ENCODE assay signal across 23 cellular contexts in genomic region chr7:5437987-5438386, GRCh38. TPM values are rescaled to one million over a fixed set of nuclear protein-coding genes. Genes with fewer than 3 reads are reported as not detected.
DNase-seq lines count a peak whose midpoint lies in the region; ATAC-seq, FAIRE-seq and TF ChIP-seq lines count a peak whose summit lies in the region.
"Had no signal": no experiment of that assay in that cellular context is flagged by ENCODE, and none has a peak within 500 bp of the region (broad histone marks: within the 10 kb centered on the region; RNA-seq: fewer than 3 reads in every experiment).

No MANE protein-coding gene starts in this region.

- no peaks in the 10 kb centered on the region for H3K27me3 ChIP-seq in HepG2 (ENCODE audit: control insufficient read depth in 1 of 2, insufficient read depth in 2 of 2, low read length in 2 of 2)
- H3K27me3 ChIP-seq in right lobe of liver = no peaks in the 10 kb centered on the region
- no peaks in the 10 kb centered on the region for H3K27me3 ChIP-seq in right cardiac atrium (ENCODE audit: control insufficient read depth, insufficient read depth)
- no peaks in the 10 kb centered on the region for H3K27me3 ChIP-seq in BE2C
- H3K27me3 ChIP-seq: MG63 had no signal

- H3K4me3 Mint-ChIP-seq in progenitor cell of endocrine pancreas (ENCODE audit: low read depth) = no peak overlapping the region

- BruUV-seq in HepG2 (replicated peaks; lab: Mats Ljungman, UMichigan) (no TSS peak), OCI-LY7 (replicated peaks; lab: Mats Ljungman, UMichigan) (no TSS peak)

- no peaks in the 10 kb centered on the region for H3K9me2 ChIP-seq in OCI-LY7 (ENCODE audit: insufficient read depth, low read length)

- peaks cover 3% of the 10 kb centered on the region for H3K9me3 Mint-ChIP-seq in progenitor cell of endocrine pancreas (ENCODE audit: low read depth)

- peaks cover 10% of the 10 kb centered on the region; the same call in 1 of the 2 replicates for H3K9me3 ChIP-seq in HepG2 (ENCODE audit: low read length)
- H3K9me3 ChIP-seq in right lobe of liver = no peaks in the 10 kb centered on the region
- no peaks in the 10 kb centered on the region for H3K9me3 ChIP-seq in right cardiac atrium (ENCODE audit: control insufficient read depth, low read length)
- no peaks in the 10 kb centered on the region; the same call in 1 of the 2 replicates for H3K9me3 ChIP-seq in BE2C
- H3K9me3 ChIP-seq in OCI-LY7 (ENCODE audit: low read length) = no peaks in the 10 kb centered on the region
- H3K9me3 ChIP-seq: MG63 had no signal

- intact Hi-C loops in HepG2 (cut with micrococcal nuclease; ENCODE audit: unreplicated experiment) = no loop called here
- intact Hi-C loops in right lobe of liver (cut with DNase I) = no loop called here
- intact Hi-C loops in right cardiac atrium (cut with DNase I) = no loop called here
- intact Hi-C loops in OCI-LY7 (cut with micrococcal nuclease; ENCODE audit: unreplicated experiment) = no loop called here

- TF ChIP-seq CTCF in HepG2 (CRISPR knock-in tag; IDR thresholded peaks at IDR 0.05) (no peak), right lobe of liver (IDR thresholded peaks at IDR 0.05) (no peak), progenitor cell of endocrine pancreas (IDR thresholded peaks at IDR 0.05; ENCODE audit: unreplicated experiment) (no peak), BE2C (IDR thresholded peaks at IDR 0.05; ENCODE audit: low read depth, low read length) (no peak), OCI-LY7 (conservative IDR thresholded peaks at IDR 0.05; ENCODE audit: low read length) (no peak)

- H3K4me2 ChIP-seq in HepG2 (ENCODE audit: low read depth, low read length) (peak overlapping the region; percentile 24; the same call in 1 of the 2 replicates), OCI-LY7 (ENCODE audit: low read length) (no peak overlapping the region)
- H3K4me2 ChIP-seq: A549 had no signal

- H3K9ac ChIP-seq in HepG2 (ENCODE audit: insufficient read depth, low read depth, low read length) = no peak overlapping the region

- TF ChIP-seq POLR2A in HepG2 (IDR thresholded peaks at IDR 0.05; ENCODE audit: insufficient read depth in 1 of 2, low read depth in 2 of 2, low read length in 2 of 2) (no peak), right lobe of liver (IDR thresholded peaks at IDR 0.05) (no peak)

- peaks cover 6% of the 10 kb centered on the region for H3K4me1 Mint-ChIP-seq in progenitor cell of endocrine pancreas (ENCODE audit: low read depth)

- TF ChIP-seq EP300 in HepG2 (IDR thresholded peaks at IDR 0.05; ENCODE audit: low read depth in 2 of 2, low read length in 2 of 2) (no peak), HepG2 (CRISPR knock-in tag; IDR thresholded peaks at IDR 0.05; ENCODE audit: borderline replicate concordance) (no peak)

- peak overlapping the region; percentile 56 for H3K27ac Mint-ChIP-seq in progenitor cell of endocrine pancreas

- H3K36me3 ChIP-seq in HepG2 (replicated peaks in 1 of 2; ENCODE audit: control insufficient read depth in 1 of 2, insufficient read depth in 2 of 2, low read length in 2 of 2) (no peaks in the 10 kb centered on the region; a peak in 1 of 5 replicates), right lobe of liver (no peaks in the 10 kb centered on the region), BE2C (no peaks in the 10 kb centered on the region), OCI-LY7 (ENCODE audit: insufficient read depth, low read length) (peaks cover 25% of the 10 kb centered on the region)

- H3K27me3 Mint-ChIP-seq in progenitor cell of endocrine pancreas = no peaks in the 10 kb centered on the region

- FAIRE-seq in HepG2 (lab: Jason Lieb, UNC) = no peak
- FAIRE-seq: A549, GM12878, GM18507 had no signal

- peaks cover 5% of the 10 kb centered on the region; the same call in 1 of the 2 replicates for H4K20me1 ChIP-seq in HepG2 (ENCODE audit: insufficient read depth, low read length)
- H4K20me1 ChIP-seq in OCI-LY7 (ENCODE audit: insufficient read depth, low read length) = no peaks in the 10 kb centered on the region

- WGBS in HepG2 (ENCODE audit: low lambda C conversion rate) = 78% methylated on average over 5 of the region's 5 CpGs
- 67% methylated on average over 1 of the region's 5 CpGs for WGBS in right lobe of liver (ENCODE audit: insufficient coverage, low coverage, low lambda C conversion rate, missing lambda C conversion rate)
- WGBS in right cardiac atrium = 76% methylated on average over 5 of the region's 5 CpGs

- peaks cover 22% of the 10 kb centered on the region for H3K36me3 Mint-ChIP-seq in progenitor cell of endocrine pancreas (ENCODE audit: insufficient read depth)

- in situ Hi-C loops in HepG2 (cut with HindIII; ENCODE audit: extremely low pct_ligation_motif_present, low pct_unique_long_range_greater_than_20kb) = no loop called here

- no peak for DNase-seq in HepG2 (ENCODE audit: low spot score)
- no peak for DNase-seq in right lobe of liver
- peak in 2 of 3 donors; percentile 61 to 64 for DNase-seq in right cardiac atrium
- DNase-seq in progenitor cell of endocrine pancreas (ENCODE audit: low spot score, unreplicated experiment) = no peak
- DNase-seq in GM19240 (ENCODE audit: insufficient read length, low spot score) = no peak
- DNase-seq in HT-29 (ENCODE audit: low spot score) = no peak
- DNase-seq in BE2C = no peak
- no peak for DNase-seq in OCI-LY7 (ENCODE audit: low spot score)
- DNase-seq: C1 segment of cervical spinal cord, DND-41, GDM1, H7, IMR-90, Karpas-422, MG63, NCI-H1092, NCI-H1694, NCI-H2227 treated with DMSO at 0.1 percent for 48 hours, NCI-H524, SHP77 had no signal

- no peak for TF ChIP-seq RAD21 in HepG2 (CRISPR knock-in tag; IDR thresholded peaks at IDR 0.05)

- H3K79me2 ChIP-seq in HepG2 (ENCODE audit: insufficient read depth, low read length) = peaks cover 2% of the 10 kb centered on the region
- no peaks in the 10 kb centered on the region for H3K79me2 ChIP-seq in OCI-LY7 (ENCODE audit: insufficient read depth, low read depth, low read length)

- no peak overlapping the region for H3K4me3 ChIP-seq in HepG2 (replicated peaks in 1 of 3; ENCODE audit: insufficient read depth in 1 of 3, low read depth in 2 of 3, low read length in 3 of 3)
- H3K4me3 ChIP-seq in right lobe of liver = no peak overlapping the region
- H3K4me3 ChIP-seq in right cardiac atrium (ENCODE audit: low read length) = no peak overlapping the region
- H3K4me3 ChIP-seq in BE2C (ENCODE audit: low read depth, low read length) = no peak overlapping the region
- no peak overlapping the region for H3K4me3 ChIP-seq in OCI-LY7 (ENCODE audit: low read depth, low read length, poor library complexity, severe bottlenecking)
- H3K4me3 ChIP-seq: A549, GM12878, MG63 had no signal

- CTCF ChIA-PET in HepG2 (lab: Yijun Ruan, JAX; ENCODE audit: low intra/inter-chr PET ratio, low total read pairs) (no interaction called here), OCI-LY7 (lab: Charles Lee; ENCODE audit: unreplicated experiment) (no interaction called here)

- H3K4me1 ChIP-seq in HepG2 (ENCODE audit: insufficient read depth, low read length) (peaks cover 54% of the 10 kb centered on the region), right lobe of liver (no peaks in the 10 kb centered on the region), right cardiac atrium (ENCODE audit: control insufficient read depth, insufficient read depth, low read length) (no peaks in the 10 kb centered on the region), BE2C (no peaks in the 10 kb centered on the region), OCI-LY7 (ENCODE audit: insufficient read depth, low read length, poor library complexity, severe bottlenecking) (peaks cover 35% of the 10 kb centered on the region)
- H3K4me1 ChIP-seq: A549 had no signal

- POLR2A ChIA-PET in HepG2 (lab: Yijun Ruan, JAX) (interaction anchor here (1.8 kb wide), 1 partner anchor 9 kb away, joined by 5 read pairs; no protein-coding TSS in a partner anchor), OCI-LY7 (lab: Charles Lee) (interaction anchor here (0.8 kb wide), 1 partner anchor 29 kb away, joined by 3 read pairs; no protein-coding TSS in a partner anchor)

- H2AFZ ChIP-seq in HepG2 (ENCODE audit: low read length) = no peak overlapping the region
- H2AFZ ChIP-seq in OCI-LY7 (ENCODE audit: low read length) = no peak overlapping the region

- H3K27ac ChIP-seq in HepG2 (ENCODE audit: extremely low read length, insufficient read depth, low read length) (no peak overlapping the region), right lobe of liver (no peak overlapping the region), right cardiac atrium (ENCODE audit: low read length) (peak overlapping the region; percentile 23), OCI-LY7 (ENCODE audit: low read depth, low read length, poor library complexity, severe bottlenecking) (no peak overlapping the region)
- H3K27ac ChIP-seq: A549 had no signal

- ATAC-seq in HepG2 = peak; percentile 3; the same call in 1 of the 3 replicates
- ATAC-seq in right lobe of liver = no peak
- ATAC-seq in right cardiac atrium = peak; percentile 7 to 34
- ATAC-seq: A549, GM12878 had no signal

RNA-seq across cellular contexts. Expression of gene TNRC18, which starts 14.4 kb away (rescaled TPM):
- 12.8 and 17.4 TPM in 2 replicates for total RNA-seq in HepG2 (2016; rRNA removed; fragmentation: Illumina TruSeq; extraction: Trizol)
- total RNA-seq in HepG2 (2016; cell fraction: cytosol; rRNA removed; fragmentation: Illumina TruSeq; extraction: Trizol; ENCODE audit: low read depth) = 4.9 and 7.1 TPM in 2 replicates
- total RNA-seq in HepG2 (2016; cell fraction: insoluble cytoplasmic fraction; rRNA removed; fragmentation: Illumina TruSeq; extraction: Trizol) = 12.8 and 21.5 TPM in 2 replicates
- 4.9 and 5.6 TPM in 2 replicates for total RNA-seq in HepG2 (2016; cell fraction: membrane; rRNA removed; fragmentation: Illumina TruSeq; extraction: Trizol)
- total RNA-seq in HepG2 (2016; cell fraction: nucleus; rRNA removed; fragmentation: Illumina TruSeq; extraction: Trizol) = 28.3 and 34.0 TPM in 2 replicates
- 10.9 and 11.7 TPM in 2 replicates for polyA plus RNA-seq in HepG2 (2011; rRNA removed)
- polyA plus RNA-seq in HepG2 (2011; cell fraction: cytosol; rRNA removed) = 8.6 and 11.8 TPM in 2 replicates
- 65.7 and 102 TPM in 2 replicates for polyA plus RNA-seq in HepG2 (2011; cell fraction: nucleus; rRNA removed)
- 40.6 and 53.7 TPM in 2 replicates for polyA plus RNA-seq in HepG2 (2012)
- polyA plus RNA-seq in HepG2 (2016; cell fraction: cytosol; fragmentation: Illumina TruSeq; extraction: Trizol; ENCODE audit: low read depth) = 0.71 and 1.3 TPM in 2 replicates
- 16.6 and 19.8 TPM in 2 replicates for polyA plus RNA-seq in HepG2 (2016; cell fraction: insoluble cytoplasmic fraction; fragmentation: Illumina TruSeq; extraction: Trizol; ENCODE audit: low read depth)
- 0.82 and 1.2 TPM in 2 replicates for polyA plus RNA-seq in HepG2 (2016; cell fraction: membrane; fragmentation: Illumina TruSeq; extraction: Trizol; ENCODE audit: low read depth)
- polyA plus RNA-seq in HepG2 (2016; cell fraction: nucleus; fragmentation: Illumina TruSeq; extraction: Trizol; ENCODE audit: insufficient read depth, low read depth) = 58.8 and 59.2 TPM in 2 replicates
- 11.2 and 51.4 TPM in 2 replicates for polyA minus RNA-seq in HepG2 (2011; rRNA and poly(A)+ RNA removed; ENCODE audit: low replicate concordance)
- 44.7 and 49.3 TPM in 2 replicates for polyA minus RNA-seq in HepG2 (2011; cell fraction: cytosol; rRNA and poly(A)+ RNA removed)
- 49.2 and 54.8 TPM in 2 replicates for polyA minus RNA-seq in HepG2 (2011; cell fraction: nucleus; rRNA and poly(A)+ RNA removed)
- 10 to 100 TPM; 27.0 to 36.9 (median 30.5) TPM for total RNA-seq in right lobe of liver
- 10 to 100 TPM; 33.1 to 46.6 (median 39.3) TPM for total RNA-seq in right cardiac atrium
- 38.9 TPM for polyA plus RNA-seq in right cardiac atrium
- 190 and 197 TPM in 2 replicates for total RNA-seq in progenitor cell of endocrine pancreas
- total RNA-seq in HT-29 (2014; rRNA removed; shearing (Covaris generic)) = 93.2 and 121 TPM in 2 replicates
- polyA plus RNA-seq in BE2C (2012; ENCODE audit: insufficient read depth, insufficient read length, low read depth) = 49.4 TPM
- total RNA-seq in OCI-LY7 (2014; rRNA removed; shearing (Covaris generic)) = 12.2 and 21.2 TPM in 2 replicates
- 64.2 and 70.4 TPM in 2 replicates for total RNA-seq in OCI-LY7 (2022)

Comparison
In these comparisons a context has a peak if more than half of its experiments do, and no peak if none do; other contexts are left out.
1. ATAC-seq: peak in HepG2 (single experiment) and right cardiac atrium (2 of 2); none in right lobe of liver (0 of 4).
2. DNase-seq: peak in right cardiac atrium (2 of 3); none in HepG2 (single experiment), right lobe of liver (0 of 3), progenitor cell of endocrine pancreas (single experiment), GM19240 (single experiment), HT-29 (single experiment), BE2C (single experiment) and OCI-LY7 (single experiment).